In the genomic region with DNA sequence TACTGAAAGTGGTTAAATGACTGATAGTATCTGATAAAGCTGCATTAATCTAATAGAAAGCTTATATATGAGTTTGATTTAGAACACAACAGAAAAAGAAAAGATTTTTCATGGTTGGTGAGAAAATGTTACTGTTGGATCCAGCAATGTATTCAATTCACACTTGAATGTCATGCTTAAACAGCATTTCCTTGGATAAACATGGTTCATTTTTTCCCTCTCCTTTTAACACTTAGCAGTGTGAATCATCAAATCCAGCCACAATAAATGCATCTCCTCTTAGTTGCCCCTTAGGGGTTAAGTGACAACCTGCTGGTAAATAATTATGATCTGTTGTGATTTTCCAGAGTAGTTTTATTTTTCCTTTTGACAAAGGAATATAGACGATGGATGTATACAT, we compare ENCODE assay signal across 27 cellular contexts.
"Had no signal": no experiment of that assay in that cellular context is flagged by ENCODE, and none has a peak within 500 bp of the region (broad histone marks: within the 10 kb centered on the region; RNA-seq: fewer than 3 reads in every experiment).

No MANE protein-coding gene starts in this region.

- FAIRE-seq: colon, TTC549 had no signal

- H3K4me1 ChIP-seq: ascending aorta had no signal

- H3K36me3 ChIP-seq: ascending aorta had no signal

- H3K4me3 ChIP-seq: ascending aorta, coronary artery had no signal

- H3K27ac ChIP-seq: ascending aorta, coronary artery, VCaP had no signal

- H3K27me3 ChIP-seq: ascending aorta had no signal

- ATAC-seq: activated CD8-positive, alpha-beta T cell treated with anti-CD3 and anti-CD28 coated beads for 36 hours; activated naive CD8-positive, alpha-beta T cell treated with anti-CD3 and anti-CD28 coated beads, Interleukin-2, amount 50 U/mL, for 24 hours had no signal

- DNase-seq: activated B cell treated with CpG ODN at 0.5 μM for 24 hours; activated CD4-positive, alpha-beta memory T cell treated with anti-CD3 and anti-CD28 coated beads for 36 hours; activated CD4-positive, alpha-beta T cell treated with anti-CD3 and anti-CD28 coated beads for 4 hours; activated CD4-positive, alpha-beta T cell treated with anti-CD3 and anti-CD28 coated beads, Interleukin-2, amount 10 ng/mL, durations not matched to agents 24 days and 14 days; activated CD4-positive, alpha-beta T cell treated with anti-CD3 and anti-CD28 coated beads, Interleukin-2, amount 50 U/mL, for 1 hour; activated CD4-positive, alpha-beta T cell treated with anti-CD3 and anti-CD28 coated beads, Interleukin-2, amount 50 U/mL, for 4 hours; activated CD4-positive, CD25-positive, alpha-beta regulatory T cell treated with anti-CD3 and anti-CD28 coated beads, Interleukin-2, amount 50 U/mL, for 72 hours; activated CD8-positive, alpha-beta memory T cell treated with anti-CD3 and anti-CD28 coated beads, Interleukin-2, amount 50 U/mL, for 48 hours; activated CD8-positive, alpha-beta T cell treated with anti-CD3 and anti-CD28 coated beads for 36 hours; activated effector memory CD4-positive, alpha-beta T cell treated with Interleukin-2 at 50 U/mL for 16 hours; activated gamma-delta T cell; activated naive CD4-positive, alpha-beta T cell treated with anti-CD3 and anti-CD28 coated beads, Interleukin-2, amount 10 ng/mL, durations not matched to agents 7 days and 5 days; activated naive CD4-positive, alpha-beta T cell treated with Interleukin-2 at 50 U/mL for 16 hours; activated naive CD8-positive, alpha-beta T cell treated with anti-CD3 and anti-CD28 coated beads, Interleukin-2, amount 10 ng/mL, durations not matched to agents 7 days and 5 days; activated naive CD8-positive, alpha-beta T cell treated with anti-CD3 and anti-CD28 coated beads, Interleukin-2, amount 50 U/mL, for 24 hours; activated T-cell treated with anti-CD3 and anti-CD28 coated beads, Interleukin-2, amount 50 U/mL, for 24 hours; activated T-cell treated with anti-CD3 and anti-CD28 coated beads, Interleukin-2, amount 50 U/mL, for 48 hours; amygdala; anterior cingulate cortex; central memory CD4-positive, alpha-beta T cell; T-helper 2 cell; T-helper 9 cell had no signal

- H3K9me3 ChIP-seq: ascending aorta had no signal
